24 cellular contexts compared by ENCODE assay signal in the genomic region with DNA sequence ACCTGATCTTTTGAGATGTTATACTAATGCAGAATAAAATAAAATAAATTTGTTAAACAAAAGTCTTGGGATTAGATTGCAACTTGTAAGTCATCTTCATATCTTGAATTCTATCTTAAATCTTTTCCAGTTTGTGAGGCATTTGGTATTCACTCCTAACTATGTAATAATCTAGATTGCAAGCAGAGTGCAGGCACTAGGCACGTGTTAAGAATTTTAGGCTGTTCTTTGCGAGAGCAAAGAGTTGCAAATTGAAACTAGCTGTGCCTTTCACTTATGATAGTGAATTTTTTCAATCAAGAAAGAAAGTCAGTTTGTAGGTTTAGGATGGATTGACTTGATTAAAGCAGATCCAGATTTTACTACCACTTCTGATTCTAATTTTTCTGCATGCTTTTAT.
"Had no signal": no experiment of that assay in that cellular context is flagged by ENCODE, and none has a peak within 500 bp of the region (broad histone marks: within the 10 kb centered on the region; RNA-seq: fewer than 3 reads in every experiment).

No MANE protein-coding gene starts in this region.

- H3K27me3 ChIP-seq: MG63, Peyer's patch had no signal

- ATAC-seq: activated CD8-positive, alpha-beta memory T cell treated with anti-CD3 and anti-CD28 coated beads, Interleukin-2, amount 10 ng/mL, durations not matched to agents 7 days and 5 days; T-helper 17 cell had no signal

- H3K36me3 ChIP-seq: MG63, Peyer's patch had no signal

- DNase-seq: activated B cell treated with CpG ODN at 0.5 μM for 24 hours; activated CD4-positive, alpha-beta T cell treated with anti-CD3 and anti-CD28 coated beads for 1 hour; activated CD4-positive, alpha-beta T cell treated with anti-CD3 and anti-CD28 coated beads, Interleukin-2, amount 10 ng/mL, durations not matched to agents 24 days and 14 days; activated CD4-positive, alpha-beta T cell treated with anti-CD3 and anti-CD28 coated beads, Interleukin-2, amount 50 U/mL, for 48 hours; activated CD8-positive, alpha-beta memory T cell treated with anti-CD3 and anti-CD28 coated beads, Interleukin-2, amount 10 ng/mL, durations not matched to agents 7 days and 5 days; activated effector memory CD4-positive, alpha-beta T cell treated with Interleukin-2 at 50 U/mL for 16 hours; activated naive CD4-positive, alpha-beta T cell; activated T-cell treated with anti-CD3 and anti-CD28 coated beads, Interleukin-2, amount 50 U/mL, for 24 hours; amniotic stem cell; MG63; MV-4-11; NCI-H1105; NCI-H1436; NCI-H1694 treated with DMSO at 0.1 percent for 48 hours; NCI-H2029 treated with DMSO at 0.1 percent for 48 hours; NCI-H510A treated with DMSO at 0.1 percent for 48 hours; NCI-H69; NK-92 treated with Interleukin-12 subunit alpha and Interleukin-12 subunit beta, amount 100 ng/mL, for 24 hours; Peyer's patch; SHP77 treated with DMSO at 0.1 percent for 48 hours; T-helper 17 cell; T-helper 9 cell had no signal

- H3K4me1 ChIP-seq: Peyer's patch had no signal

- H3K27ac ChIP-seq: Peyer's patch, RWPE1 had no signal

- H3K4me3 ChIP-seq: MG63, Peyer's patch had no signal

- FAIRE-seq: astrocyte had no signal

- H3K9me3 ChIP-seq: MG63, Peyer's patch had no signal
